8 cellular contexts compared by ENCODE assay signal in the genomic region with DNA sequence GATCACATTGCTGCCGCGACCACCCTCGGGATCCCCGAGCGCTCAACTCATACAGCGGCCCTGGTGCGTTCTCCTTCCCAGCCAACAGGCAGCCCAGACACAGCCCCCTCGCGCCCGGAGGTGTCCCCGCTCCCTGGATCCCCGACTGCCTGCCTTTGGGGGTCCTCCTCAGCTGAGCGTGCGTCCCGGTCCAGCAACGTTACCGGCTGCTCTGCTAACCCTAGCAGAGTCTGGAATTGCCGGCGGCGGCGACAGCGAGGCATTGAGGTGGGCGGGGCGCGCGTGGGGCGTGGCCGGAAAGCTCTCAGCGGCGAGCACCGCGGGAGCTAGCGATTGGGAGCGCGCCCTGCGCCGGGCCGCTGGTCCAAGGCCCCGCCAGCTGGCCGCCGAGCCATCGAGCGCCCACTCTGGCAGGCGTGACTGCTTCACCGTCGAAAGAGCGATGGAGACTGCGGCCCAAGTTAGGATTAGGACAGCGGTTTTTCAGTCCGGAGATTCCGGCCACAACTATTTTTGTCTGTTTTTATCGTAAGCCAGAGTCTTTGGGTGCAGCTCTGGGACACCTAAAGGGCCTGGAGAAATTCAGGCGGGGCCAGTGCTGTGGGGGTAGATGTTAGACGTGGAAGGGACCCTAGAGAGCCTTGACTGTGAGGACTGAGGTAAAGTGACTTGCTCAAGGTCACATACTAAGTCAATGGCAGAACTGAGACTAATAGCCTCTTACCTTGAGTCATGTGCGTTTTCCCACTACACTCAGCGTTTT. TPM values are rescaled to one million over a fixed set of nuclear protein-coding genes. Genes with fewer than 3 reads are reported as not detected.
DNase-seq lines count a peak whose midpoint lies in the region; ATAC-seq and TF ChIP-seq lines count a peak whose summit lies in the region.

A gene (minus strand): TSS at position 232 of the 763 bp plus-strand sequence. CDS start 17,575 bp downstream, outside the sequence.

- peak; percentile 78 to 98 (median 95) for TF ChIP-seq POLR2A in spleen (IDR thresholded peaks at IDR 0.05)

- DNase-seq in AG10803 (ENCODE audit: low read depth) (peak; percentile 96), NCI-H226 (peak; percentile 94), activated B cell treated with CpG ODN at 0.5 μM for 24 hours (peak; percentile 95), caudate nucleus (lab: John Stamatoyannopoulos, UW) (peak; percentile 40 to 94 (median 87)), inferior parietal cortex (ENCODE audit: extremely low spot score) (peak; percentile 90), spleen (peak; percentile 100)

- H3K36me3 ChIP-seq in spleen, result no peaks in the 10 kb centered on the region

- POLR2A ChIA-PET in activated B cell treated with CpG ODN at 0.5 μM for 24 hours (lab: Charles Lee), result interaction anchor here (0.5 to 2.8 kb wide), 22 partner anchors 10 to 862 kb away, joined by 3 to 25 read pairs (median 3); a partner anchor contains a TSS

- CTCF ChIA-PET in activated B cell treated with CpG ODN at 0.5 μM for 24 hours (lab: Charles Lee), result interaction anchor here (0.8 to 2.2 kb wide), 4 partner anchors 9 to 32 kb away, joined by 3 to 9 read pairs (median 4); no protein-coding TSS in a partner anchor

- intact Hi-C loops in activated B cell treated with CpG ODN at 0.5 μM for 24 hours (cut with micrococcal nuclease) (loop anchor here (1.0 to 2.0 kb wide), 10 partner anchors 10 to 861 kb away; a partner anchor contains a TSS), spleen (cut with DNase I; ENCODE audit: low total_unique reads) (no loop called here)

- 1 to 5% (median 2%) methylated on average over 28 to 56 of the region's 56 CpGs for WGBS in spleen, 5 donors

- H3K27me3 Mint-ChIP-seq in activated B cell treated with CpG ODN at 0.5 μM for 24 hours, result no peaks in the 10 kb centered on the region

- peak; percentile 97 for ATAC-seq in GM19023 (IDR thresholded peaks at IDR 0.05; ENCODE audit: unreplicated experiment)
- ATAC-seq in HG03196 (IDR thresholded peaks at IDR 0.05; ENCODE audit: unreplicated experiment), result peak; percentile 98
- ATAC-seq in activated B cell treated with CpG ODN at 0.5 μM for 24 hours (ENCODE audit: low read depth), result peak; percentile 97

- H3K36me3 Mint-ChIP-seq in activated B cell treated with CpG ODN at 0.5 μM for 24 hours (ENCODE audit: low read depth), result peaks cover 2% of the 10 kb centered on the region

- H3K4me1 Mint-ChIP-seq in activated B cell treated with CpG ODN at 0.5 μM for 24 hours, result peaks cover 22% of the 10 kb centered on the region

- peak within 1 kb of the TSS; percentile 99 for H3K4me3 ChIP-seq in AG10803 (ENCODE audit: low read length)
- peak within 1 kb of the TSS; percentile 67 to 95 (median 86) for H3K4me3 ChIP-seq in spleen

- no peaks in the 10 kb centered on the region for H3K9me3 Mint-ChIP-seq in activated B cell treated with CpG ODN at 0.5 μM for 24 hours

- H3K9me3 ChIP-seq in spleen, result no peaks in the 10 kb centered on the region

- H3K4me3 Mint-ChIP-seq in activated B cell treated with CpG ODN at 0.5 μM for 24 hours, result peak within 1 kb of the TSS; percentile 96

- no peaks in the 10 kb centered on the region for H3K27me3 ChIP-seq in spleen (replicated peaks in 1 of 7)

- H3K27ac ChIP-seq in caudate nucleus (ENCODE audit: low read depth, low read length) (peak within 1 kb of the TSS; percentile 85), spleen (peak within 1 kb of the TSS; percentile 74 to 94 (median 89))

- peaks cover 5 to 49% (median 27%) of the 10 kb centered on the region in 6 donors for H3K4me1 ChIP-seq in spleen

- TF ChIP-seq CTCF in AG10803 (conservative IDR thresholded peaks at IDR 0.05; ENCODE audit: low read length) (peak; percentile 17; the same call in 1 of the 2 replicates), activated B cell treated with CpG ODN at 0.5 μM for 24 hours (IDR thresholded peaks at IDR 0.05) (no peak), spleen (IDR thresholded peaks at IDR 0.05 in 8 of 11, conservative IDR thresholded peaks at IDR 0.05 in 3 of 11) (peak in 9 of 11 experiments; percentile 11 to 63 (median 44))

- H3K27ac Mint-ChIP-seq in activated B cell treated with CpG ODN at 0.5 μM for 24 hours, result peak within 1 kb of the TSS; percentile 90

RNA-seq across cellular contexts. Expression of the gene that starts here (rescaled TPM):
- total RNA-seq in activated B cell treated with CpG ODN at 0.5 μM for 24 hours, result 11.1 and 13.2 TPM in 2 replicates
- total RNA-seq in spleen, result 10 to 100 TPM; 22.1 to 52.2 (median 36.0) TPM
- 1 to 10 TPM; 4.4 to 7.5 (median 5.0) TPM for polyA plus RNA-seq in spleen

Comparison
In these comparisons a context has a peak if more than half of its experiments do, and no peak if none do; other contexts are left out.
1. Peak in every context shown above with its lines: DNase-seq, ATAC-seq, H3K4me3 ChIP-seq and H3K27ac ChIP-seq.